In the genomic region with DNA sequence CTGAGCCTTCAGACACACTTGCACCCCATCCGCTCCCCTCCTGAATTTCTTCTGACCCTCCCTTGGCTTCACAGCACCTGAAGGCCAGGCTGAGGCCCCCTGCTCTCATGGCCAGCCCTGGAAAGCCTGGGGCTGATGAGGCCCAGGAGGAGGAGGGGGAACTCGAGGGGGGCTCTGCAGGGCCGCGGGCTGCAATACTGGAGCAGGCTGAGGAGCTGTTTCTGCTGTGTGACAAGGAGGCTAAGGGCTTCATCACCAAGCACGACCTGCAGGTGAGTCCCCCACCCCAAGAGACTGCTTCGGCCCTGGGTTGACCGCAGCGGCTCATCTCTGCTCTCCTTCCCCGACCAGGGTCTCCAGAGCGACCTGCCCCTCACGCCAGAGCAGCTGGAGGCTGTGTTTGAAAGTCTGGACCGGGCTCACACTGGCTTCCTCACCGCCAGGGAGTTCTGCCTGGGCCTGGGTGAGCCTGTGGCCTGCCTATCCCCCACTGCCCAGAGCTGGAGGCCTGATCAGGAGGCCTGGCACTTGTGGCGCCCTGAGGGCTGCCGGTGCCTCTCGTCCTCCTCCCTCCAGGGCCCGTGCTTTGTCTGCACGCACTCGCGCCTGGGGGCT, we compare ENCODE assay signal across 1 cellular context.
TF ChIP-seq lines count a peak whose summit lies in the region.

No MANE protein-coding gene starts in this region.

TF ChIP-seq in H1, 55 proteins besides CTCF, POLR2A, EP300 and RAD21:
- TF ChIP-seq EGR1 (IDR thresholded peaks at IDR 0.05; ENCODE audit: borderline replicate concordance, low read depth, low read length) (no peak), KDM5A (IDR thresholded peaks at IDR 0.05; ENCODE audit: low read length) (no peak), BCL11A (IDR thresholded peaks at IDR 0.05; ENCODE audit: low read depth in 2 of 2, low read length in 2 of 2) (no peak), POLR2AphosphoS5 (IDR thresholded peaks at IDR 0.05; ENCODE audit: low read depth, low read length) (no peak), MAX (IDR thresholded peaks at IDR 0.05) (no peak), TAF1 (IDR thresholded peaks at IDR 0.05; ENCODE audit: low read depth, low read length) (no peak), CREB1 (IDR thresholded peaks at IDR 0.05) (no peak), BRCA1 (IDR thresholded peaks at IDR 0.05; ENCODE audit: low read depth, low read length) (no peak), SIRT6 (IDR thresholded peaks at IDR 0.05; ENCODE audit: low read length) (no peak), SIN3A (conservative IDR thresholded peaks at IDR 0.05 in 1 of 2, IDR thresholded peaks at IDR 0.05 in 1 of 2; ENCODE audit: low read depth in 1 of 2, low read length in 2 of 2) (no peak), TEAD4 (IDR thresholded peaks at IDR 0.05; ENCODE audit: low read depth, low read length) (no peak), CHD2 (IDR thresholded peaks at IDR 0.05; ENCODE audit: low read length) (no peak), KDM1A (IDR thresholded peaks at IDR 0.05; ENCODE audit: borderline replicate concordance, low read length) (no peak), E2F6 (IDR thresholded peaks at IDR 0.05) (no peak)
